ENCODE assay signal across 1 cellular context in the genomic region with DNA sequence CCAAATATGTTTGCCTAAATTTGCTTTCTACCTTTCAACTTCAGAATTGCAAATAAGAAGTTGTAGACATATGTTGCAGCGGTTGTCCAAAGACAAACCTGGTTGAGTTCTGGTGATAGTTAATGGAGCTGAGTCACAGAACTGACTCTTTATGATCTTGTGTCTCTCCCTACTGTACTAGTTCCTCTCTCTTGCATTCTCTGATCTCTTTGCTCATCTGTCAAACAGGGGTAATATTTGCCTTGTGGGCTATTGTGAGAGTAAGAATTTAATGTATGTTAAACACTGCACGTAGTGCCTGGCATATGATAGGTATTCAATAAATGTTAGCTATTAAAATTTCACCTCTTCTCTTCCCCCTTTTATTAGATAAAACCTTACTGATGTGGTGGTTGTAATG.
TF ChIP-seq lines count a peak whose summit lies in the region.

No MANE protein-coding gene starts in this region.

TF ChIP-seq in H1, 55 proteins besides CTCF, POLR2A, EP300 and RAD21:
- TF ChIP-seq JUN (IDR thresholded peaks at IDR 0.05; ENCODE audit: low read depth, low read length) (no peak), PHF8 (conservative IDR thresholded peaks at IDR 0.05; ENCODE audit: low read depth, low read length) (no peak), SP4 (IDR thresholded peaks at IDR 0.05; ENCODE audit: low read length) (no peak), POLR2AphosphoS5 (IDR thresholded peaks at IDR 0.05; ENCODE audit: low read depth, low read length) (no peak), HDAC2 (IDR thresholded peaks at IDR 0.05; ENCODE audit: borderline replicate concordance in 1 of 2, low read depth in 2 of 2, low read length in 2 of 2) (no peak), SUZ12 (IDR thresholded peaks at IDR 0.05; ENCODE audit: low read length) (no peak), POU5F1 (IDR thresholded peaks at IDR 0.05; ENCODE audit: low read depth, low read length) (no peak)
